ENCODE assay signal across 8 cellular contexts in the genomic region with DNA sequence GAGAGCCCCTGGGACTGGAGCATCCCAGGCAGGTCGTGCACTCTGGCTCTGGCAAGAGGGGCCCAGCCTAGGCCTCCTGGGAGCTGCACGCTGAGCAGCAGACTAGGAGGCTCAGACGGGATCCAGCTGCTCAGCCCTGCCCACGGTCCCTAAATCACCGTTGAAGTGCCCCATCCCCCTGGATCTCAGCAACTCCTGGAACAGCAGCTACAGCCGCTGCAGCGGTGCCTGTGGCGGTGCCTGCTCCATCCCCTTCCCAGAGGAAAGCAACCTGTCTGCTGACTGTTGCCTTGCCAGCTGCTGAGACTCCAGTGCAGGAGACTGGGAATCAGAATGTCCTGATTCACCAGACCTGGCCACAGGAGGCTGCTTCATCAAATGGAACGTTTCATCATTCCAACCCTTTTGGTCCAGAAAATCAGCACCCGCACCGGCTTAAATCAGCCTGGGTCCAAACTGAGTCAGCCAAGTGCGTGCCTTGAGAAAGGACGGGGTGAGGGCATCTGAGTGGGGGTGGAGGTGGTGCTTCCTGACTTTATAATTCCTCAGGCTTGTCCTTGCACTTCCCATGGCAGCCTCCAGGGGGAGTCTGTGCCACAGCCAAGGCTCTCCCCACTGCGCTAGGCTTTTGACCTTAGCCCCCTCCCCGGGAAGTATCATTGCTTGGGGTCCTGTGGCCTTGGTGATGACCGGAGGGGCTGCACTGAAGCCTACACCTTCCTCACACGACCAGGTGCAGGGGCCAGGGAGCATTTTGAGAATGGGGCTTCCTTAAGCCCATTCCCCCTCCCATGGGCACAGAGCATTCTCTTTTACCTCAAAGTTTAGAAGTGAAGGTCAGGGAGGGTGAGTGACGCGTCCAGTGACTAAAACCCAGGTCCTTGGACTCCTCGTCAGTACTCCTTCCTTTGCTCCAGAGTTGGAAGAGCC. TPM values are rescaled to one million over a fixed set of nuclear protein-coding genes. Genes with fewer than 3 reads are reported as not detected.
A peak's percentile ranks its signal among the peaks of the same experiment; 100 is the strongest.
DNase-seq lines count a peak whose midpoint lies in the region; ATAC-seq and TF ChIP-seq lines count a peak whose summit lies in the region.

No MANE protein-coding gene starts in this region.

- CTCF ChIA-PET in CD8-positive, alpha-beta T cell (lab: Charles Lee) = interaction anchor here (0.5 to 1.3 kb wide), 5 partner anchors 11 to 174 kb away, joined by 4 to 7 read pairs (median 4); no protein-coding TSS in a partner anchor

- ATAC-seq in CD8-positive, alpha-beta T cell = peak; percentile 48
- ATAC-seq in GM21723 (IDR thresholded peaks at IDR 0.05; ENCODE audit: unreplicated experiment) (peak; percentile 48), GM18517 (IDR thresholded peaks at IDR 0.05; ENCODE audit: unreplicated experiment) (no peak)

- intact Hi-C loops in CD8-positive, alpha-beta T cell (cut with DNase I, micrococcal nuclease) = no loop called here

- no peaks in the 10 kb centered on the region for H3K9me3 Mint-ChIP-seq in CD8-positive, alpha-beta T cell

- no peak overlapping the region for H3K4me3 ChIP-seq in CD8-positive, alpha-beta T cell (ENCODE audit: low read depth, low read length)
- H3K4me3 ChIP-seq in cardiac muscle cell = no peak overlapping the region

- no peak overlapping the region for H3K27ac Mint-ChIP-seq in CD8-positive, alpha-beta T cell

- no peaks in the 10 kb centered on the region for H3K36me3 Mint-ChIP-seq in CD8-positive, alpha-beta T cell

- H3K27me3 ChIP-seq in CD8-positive, alpha-beta T cell (ENCODE audit: insufficient read depth, low read length) = no peaks in the 10 kb centered on the region
- H3K27me3 ChIP-seq in cardiac muscle cell = no peaks in the 10 kb centered on the region

- no peak overlapping the region for H3K27ac ChIP-seq in CD8-positive, alpha-beta T cell (ENCODE audit: low read depth, low read length)
- no peak overlapping the region for H3K27ac ChIP-seq in cardiac muscle cell

- H3K36me3 ChIP-seq in CD8-positive, alpha-beta T cell (ENCODE audit: insufficient read depth, low read length) = no peaks in the 10 kb centered on the region
- no peaks in the 10 kb centered on the region for H3K36me3 ChIP-seq in cardiac muscle cell

- TF ChIP-seq CTCF in CD8-positive, alpha-beta T cell (IDR thresholded peaks at IDR 0.05) = peak; percentile 36
- peak; percentile 80 for TF ChIP-seq CTCF in cardiac muscle cell (IDR thresholded peaks at IDR 0.05; ENCODE audit: low read depth, low read length)

- no peaks in the 10 kb centered on the region for H3K4me1 Mint-ChIP-seq in CD8-positive, alpha-beta T cell (ENCODE audit: low read depth)

- no peak overlapping the region for H3K4me3 Mint-ChIP-seq in CD8-positive, alpha-beta T cell

- H3K4me1 ChIP-seq in CD8-positive, alpha-beta T cell (ENCODE audit: insufficient read depth, low read length) = no peaks in the 10 kb centered on the region
- H3K4me1 ChIP-seq in cardiac muscle cell (ENCODE audit: low read depth) = peaks cover 8% of the 10 kb centered on the region

- H3K9me3 ChIP-seq in CD8-positive, alpha-beta T cell (ENCODE audit: low read length) = no peaks in the 10 kb centered on the region
- H3K9me3 ChIP-seq in cardiac muscle cell (ENCODE audit: low read depth) = no peaks in the 10 kb centered on the region

- H3K27me3 Mint-ChIP-seq in CD8-positive, alpha-beta T cell (ENCODE audit: low read depth) = peaks cover 6% of the 10 kb centered on the region

- peak in 6 of 7 experiments; percentile 1 to 60 (median 26) for DNase-seq in CD8-positive, alpha-beta T cell
- DNase-seq in NCI-H774 (lab: John Stamatoyannopoulos, UW) (peak; percentile 1), cardiac muscle cell (ENCODE audit: low read depth in 1 of 2, low spot score in 1 of 2) (peak; percentile 52 to 57), retina (peak; percentile 69), foreskin melanocyte (no peak)
- peak; percentile 13 for DNase-seq in activated effector memory CD4-positive, alpha-beta T cell treated with Interleukin-2 at 50 U/mL for 16 hours

- POLR2A ChIA-PET in CD8-positive, alpha-beta T cell (lab: Charles Lee) = no interaction called here

RNA-seq across cellular contexts. Expression of a gene that starts 6.5 kb away (rescaled TPM):
- total RNA-seq in CD8-positive, alpha-beta T cell = 1 to 10 TPM in 1 of 2 experiments, under 1 TPM in 1; 0.95 to 1.4 TPM
- total RNA-seq in cardiac muscle cell = 10.3 and 11.7 TPM in 2 replicates
- polyA plus RNA-seq in cardiac muscle cell = 9.2 and 10.8 TPM in 2 replicates
